In genomic region chr16:28377822-28378221, GRCh38 we compare ENCODE assay signal across 1 cellular context. TPM values are rescaled to one million over a fixed set of nuclear protein-coding genes. Genes with fewer than 3 reads are reported as not detected.
"Had no signal": no experiment of that assay in that cellular context is flagged by ENCODE, and none has a peak within 500 bp of the region (broad histone marks: within the 10 kb centered on the region; RNA-seq: fewer than 3 reads in every experiment).

No MANE protein-coding gene starts in this region.

RNA-seq across cellular contexts. Expression of gene NPIPB6, which starts 14.5 kb away (rescaled TPM):
- total RNA-seq: LHCN-M2 had no signal
